Comparison of ENCODE assay signal across 20 cellular contexts in genomic region chr15:68595260-68595564, GRCh38. TPM values are rescaled to one million over a fixed set of nuclear protein-coding genes. Genes with fewer than 3 reads are reported as not detected.
"Had no signal": no experiment of that assay in that cellular context is flagged by ENCODE, and none has a peak within 500 bp of the region (broad histone marks: within the 10 kb centered on the region; RNA-seq: fewer than 3 reads in every experiment).

No MANE protein-coding gene starts in this region.

- H3K9me3 ChIP-seq: ascending aorta, colonic mucosa, esophagus squamous epithelium, gastrocnemius medialis, sigmoid colon had no signal

- H3K4me1 ChIP-seq: colonic mucosa had no signal

- H3K4me2 ChIP-seq: smooth muscle cell had no signal

- H3K4me3 ChIP-seq: ascending aorta, colonic mucosa, esophagus squamous epithelium, gastrocnemius medialis, sigmoid colon, smooth muscle cell had no signal

- H3K36me3 Mint-ChIP-seq: activated naive CD4-positive, alpha-beta T cell treated with anti-CD3 and anti-CD28 coated beads, Interleukin-2, amount 50 U/mL, for 72 hours; memory B cell; T-cell had no signal

- H3K36me3 ChIP-seq: ascending aorta, colonic mucosa, esophagus squamous epithelium, gastrocnemius medialis, sigmoid colon, WERI-Rb-1 had no signal

- H3K27me3 ChIP-seq: ascending aorta, colonic mucosa, gastrocnemius medialis, sigmoid colon had no signal

- H3K4me3 Mint-ChIP-seq: activated CD8-positive, alpha-beta T cell treated with anti-CD3 and anti-CD28 coated beads, Interleukin-2, amount 10 ng/mL, durations not matched to agents 7 days and 5 days; memory B cell; T-cell had no signal

- H3K9me3 Mint-ChIP-seq: activated naive CD4-positive, alpha-beta T cell treated with anti-CD3 and anti-CD28 coated beads, Interleukin-2, amount 50 U/mL, for 72 hours; memory B cell; T-cell had no signal

- H3K27ac Mint-ChIP-seq: activated CD8-positive, alpha-beta T cell treated with anti-CD3 and anti-CD28 coated beads, Interleukin-2, amount 10 ng/mL, durations not matched to agents 7 days and 5 days; activated naive CD4-positive, alpha-beta T cell treated with anti-CD3 and anti-CD28 coated beads, Interleukin-2, amount 50 U/mL, for 72 hours; memory B cell; T-cell had no signal

- DNase-seq: activated CD4-positive, alpha-beta T cell treated with anti-CD3 and anti-CD28 coated beads, Interleukin-2, amount 50 U/mL, for 1 hour; activated CD4-positive, CD25-positive, alpha-beta regulatory T cell treated with anti-CD3 and anti-CD28 coated beads, Interleukin-2, amount 50 U/mL, for 72 hours; activated CD8-positive, alpha-beta T cell treated with anti-CD3 and anti-CD28 coated beads, Interleukin-2, amount 10 ng/mL, durations not matched to agents 7 days and 5 days; activated gamma-delta T cell treated with Interleukin-2 at 50 U/mL for 16 hours; central memory CD4-positive, alpha-beta T cell; colonic mucosa; esophagus squamous epithelium; gastrocnemius medialis; kidney; left ventricle myocardium superior; sigmoid colon; stimulated activated CD4-positive, alpha-beta T cell treated with anti-CD3 and anti-CD28 coated beads, Interleukin-4, amount 100 ng/mL, for 1 hour; stimulated activated naive CD4-positive, alpha-beta T cell; T-cell; WERI-Rb-1 had no signal

- ATAC-seq: activated CD8-positive, alpha-beta T cell treated with anti-CD3 and anti-CD28 coated beads, Interleukin-2, amount 10 ng/mL, durations not matched to agents 7 days and 5 days; activated naive CD4-positive, alpha-beta T cell treated with anti-CD3 and anti-CD28 coated beads, Interleukin-2, amount 50 U/mL, for 72 hours; gastrocnemius medialis; T-cell had no signal

- H3K27ac ChIP-seq: ascending aorta, colonic mucosa, esophagus squamous epithelium, gastrocnemius medialis, sigmoid colon, WERI-Rb-1 had no signal

- FAIRE-seq: kidney, TTC549 had no signal

RNA-seq across cellular contexts. Expression of gene CORO2B, which starts 16.4 kb away (rescaled TPM):
- total RNA-seq: activated CD8-positive, alpha-beta T cell treated with anti-CD3 and anti-CD28 coated beads, Interleukin-2, amount 10 ng/mL, durations not matched to agents 7 days and 5 days had no signal
